In the genomic region with DNA sequence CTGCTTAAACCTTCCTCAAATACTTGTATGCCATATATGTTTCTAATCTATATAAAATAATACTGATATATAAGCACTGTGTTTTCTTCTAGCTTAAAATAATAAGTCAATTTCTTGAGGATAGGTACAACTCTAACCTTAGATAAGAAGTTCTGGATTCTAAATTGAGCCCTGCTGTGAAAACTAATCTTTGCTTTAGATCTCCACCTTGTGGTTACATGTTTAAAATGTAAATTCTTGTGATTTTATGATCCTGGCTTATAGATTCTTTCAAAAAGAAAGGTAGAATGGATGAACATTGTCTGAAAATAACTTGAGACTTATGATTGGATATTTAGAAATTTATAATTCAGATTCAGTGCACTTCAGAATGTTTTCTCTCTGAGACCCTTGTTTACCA, we compare ENCODE assay signal across 11 cellular contexts. TPM values are rescaled to one million over a fixed set of nuclear protein-coding genes. Genes with fewer than 3 reads are reported as not detected.
DNase-seq lines count a peak whose midpoint lies in the region; ATAC-seq and TF ChIP-seq lines count a peak whose summit lies in the region.
"Had no signal": no experiment of that assay in that cellular context is flagged by ENCODE, and none has a peak within 500 bp of the region (broad histone marks: within the 10 kb centered on the region; RNA-seq: fewer than 3 reads in every experiment).

No MANE protein-coding gene starts in this region.

- no peak overlapping the region for H3K4me3 Mint-ChIP-seq in GM23338

- POLR2A ChIA-PET in Panc1 (lab: Charles Lee) = no interaction called here

- DNase-seq in ACHN (peak; percentile 7), GM23338 (ENCODE audit: low spot score) (peak; percentile 20), Panc1 (ENCODE audit: low read depth, low spot score) (no peak), fibroblast of mammary gland (ENCODE audit: low read depth) (peak; percentile 10), ureter (ENCODE audit: low spot score) (no peak), HK-2 (ENCODE audit: unreplicated experiment) (no peak), EL (no peak), testis (no peak)
- DNase-seq: activated CD4-positive, alpha-beta T cell treated with anti-CD3 and anti-CD28 coated beads, Interleukin-2, amount 50 U/mL, for 4 hours had no signal

- H3K27me3 Mint-ChIP-seq in GM23338 (ENCODE audit: insufficient read depth, low read depth, poor library complexity) = peaks cover 3% of the 10 kb centered on the region

- H3K9me3 ChIP-seq in Panc1 (ENCODE audit: control insufficient read depth, insufficient read depth, low read depth, low read length) (no peaks in the 10 kb centered on the region), testis (no peaks in the 10 kb centered on the region)
- H3K9me3 ChIP-seq: gastroesophageal sphincter, HAP-1 had no signal

- TF ChIP-seq CTCF in GM23338 (conservative IDR thresholded peaks at IDR 0.05; ENCODE audit: low read depth in 2 of 2) (peak in 1 of 2 experiments; percentile 45; a peak in 3 of 4 replicates), Panc1 (IDR thresholded peaks at IDR 0.05) (peak; percentile 9; the same call in 1 of the 2 replicates), fibroblast of mammary gland (conservative IDR thresholded peaks at IDR 0.05; ENCODE audit: control insufficient read depth, insufficient read depth, low read depth, low read length) (peak; percentile 24), testis (IDR thresholded peaks at IDR 0.05) (no peak)

- peaks cover 9% of the 10 kb centered on the region; the same call in 1 of the 2 replicates for H3K27me3 ChIP-seq in GM23338 (ENCODE audit: insufficient read depth)
- no peaks in the 10 kb centered on the region for H3K27me3 ChIP-seq in Panc1 (ENCODE audit: control insufficient read depth, insufficient read depth, low read length)
- H3K27me3 ChIP-seq in testis = no peaks in the 10 kb centered on the region
- H3K27me3 ChIP-seq: gastroesophageal sphincter had no signal

- CTCF ChIA-PET in Panc1 (lab: Charles Lee) = no interaction called here

- in situ Hi-C loops in ACHN (cut with HindIII; ENCODE audit: low pct_ligation_motif_present, low pct_unique_long_range_greater_than_20kb, low sequenced_read_pairs) = no loop called here
- in situ Hi-C loops in Panc1 (cut with HindIII; ENCODE audit: low pct_unique_long_range_greater_than_20kb, low sequenced_read_pairs) = no loop called here

- H3F3A ChIP-seq in GM23338 (replicated peaks; ENCODE audit: low read depth) = no peaks in the 10 kb centered on the region

- H3K36me3 ChIP-seq in GM23338 (ENCODE audit: insufficient read depth) = no peaks in the 10 kb centered on the region
- H3K36me3 ChIP-seq in Panc1 (ENCODE audit: control insufficient read depth, insufficient read depth, low read length) = no peaks in the 10 kb centered on the region
- H3K36me3 ChIP-seq in testis (ENCODE audit: low read depth, missing control alignments) = no peaks in the 10 kb centered on the region
- H3K36me3 ChIP-seq: gastroesophageal sphincter, HAP-1 had no signal

- BruUV-seq in Panc1 (replicated peaks; lab: Mats Ljungman, UMichigan) = no TSS peak

- H2AFZ ChIP-seq in GM23338 = no peak overlapping the region

- no peaks in the 10 kb centered on the region for H3K79me2 ChIP-seq in GM23338 (replicated peaks; ENCODE audit: insufficient read depth)

- no peak overlapping the region for H3K4me3 ChIP-seq in GM23338
- H3K4me3 ChIP-seq in Panc1 (ENCODE audit: low read depth in 2 of 2, low read length in 2 of 2) = no peak overlapping the region
- no peak overlapping the region for H3K4me3 ChIP-seq in fibroblast of mammary gland (ENCODE audit: control insufficient read depth, low read depth, low read length)
- H3K4me3 ChIP-seq in testis = no peak overlapping the region
- H3K4me3 ChIP-seq: gastroesophageal sphincter, HAP-1 had no signal

- no peaks in the 10 kb centered on the region for H3K9me2 ChIP-seq in GM23338 (ENCODE audit: insufficient read depth)

- no peak for TF ChIP-seq POLR2A in testis (IDR thresholded peaks at IDR 0.05)

- H4K20me1 ChIP-seq in GM23338 (replicated peaks; ENCODE audit: insufficient read depth) = no peaks in the 10 kb centered on the region

- ATAC-seq in GM23338 = no peak
- ATAC-seq in Panc1 = no peak
- ATAC-seq: gastroesophageal sphincter had no signal

- H3K27ac ChIP-seq in GM23338 (ENCODE audit: low read depth) = no peak overlapping the region
- H3K27ac ChIP-seq in Panc1 (ENCODE audit: low read length) = no peak overlapping the region
- no peak overlapping the region for H3K27ac ChIP-seq in testis
- H3K27ac ChIP-seq: gastroesophageal sphincter had no signal

- H3K9me3 Mint-ChIP-seq in GM23338 = no peaks in the 10 kb centered on the region

- H3K27ac Mint-ChIP-seq in GM23338 = no peak overlapping the region

- intact Hi-C loops in Panc1 (cut with micrococcal nuclease; ENCODE audit: unreplicated experiment) = no loop called here
- intact Hi-C loops in testis (cut with DNase I; ENCODE audit: low total_unique reads) = no loop called here

- no peaks in the 10 kb centered on the region for H3K36me3 Mint-ChIP-seq in GM23338 (ENCODE audit: low read depth)

- H3K4me1 ChIP-seq in GM23338 (ENCODE audit: insufficient read depth) = peaks cover 3% of the 10 kb centered on the region
- H3K4me1 ChIP-seq in Panc1 (ENCODE audit: control insufficient read depth, insufficient read depth, low read length) = no peaks in the 10 kb centered on the region
- H3K4me1 ChIP-seq in testis = no peaks in the 10 kb centered on the region
- H3K4me1 ChIP-seq: gastroesophageal sphincter, HAP-1 had no signal

- no peak overlapping the region for H3K4me2 ChIP-seq in GM23338

- peaks cover 21% of the 10 kb centered on the region for H3K4me1 Mint-ChIP-seq in GM23338

TF ChIP-seq in GM23338, 12 proteins besides CTCF, POLR2A, EP300 and RAD21:
- TF ChIP-seq NANOG (IDR thresholded peaks at IDR 0.05; ENCODE audit: borderline replicate concordance) = no peak
- TF ChIP-seq CREB1 (CRISPR knock-in tag; IDR thresholded peaks at IDR 0.05; ENCODE audit: low read depth) = no peak
- TF ChIP-seq STAT1 (IDR thresholded peaks at IDR 0.05; ENCODE audit: unreplicated experiment) = no peak
- no peak for TF ChIP-seq ZNF114 (CRISPR knock-in tag; IDR thresholded peaks at IDR 0.05)

RNA-seq across cellular contexts. Expression of gene HMCN1, which starts 38.9 kb away (rescaled TPM):
- 8.7 and 17.2 TPM in 2 replicates for total RNA-seq in GM23338 (2014; rRNA removed; shearing (Covaris generic))
- polyA plus RNA-seq in GM23338 (2016; fragmentation: Nextera tagmentation; extraction: Ambion mirVana) = 1.6 and 2.7 TPM in 2 replicates
- total RNA-seq in Panc1 (2021; ENCODE audit: unreplicated experiment) = 0.23 TPM
- 0.30 TPM for polyA plus RNA-seq in Panc1 (2012; ENCODE audit: insufficient read length)
- 4.7 TPM for total RNA-seq in ureter
- 1 to 10 TPM; 5.2 to 5.7 TPM for total RNA-seq in testis
- 6.2 TPM for polyA plus RNA-seq in testis (ENCODE audit: insufficient read depth, low read depth, low replicate concordance)

Comparison
In these comparisons a context has a peak if more than half of its experiments do, and no peak if none do; other contexts are left out.
1. DNase-seq: peak in ACHN (single experiment), GM23338 (single experiment) and fibroblast of mammary gland (single experiment); none in Panc1 (single experiment), ureter (single experiment), HK-2 (single experiment), EL (single experiment) and testis (single experiment).
2. CTCF ChIP-seq: peak in Panc1 (single experiment) and fibroblast of mammary gland (single experiment); none in testis (0 of 3).